20 cellular contexts compared by ENCODE assay signal in genomic region chr17:42853597-42853967, GRCh38. TPM values are rescaled to one million over a fixed set of nuclear protein-coding genes. Genes with fewer than 3 reads are reported as not detected.
DNase-seq lines count a peak whose midpoint lies in the region; ATAC-seq and TF ChIP-seq lines count a peak whose summit lies in the region.
"Had no signal": no experiment of that assay in that cellular context is flagged by ENCODE, and none has a peak within 500 bp of the region (broad histone marks: within the 10 kb centered on the region; RNA-seq: fewer than 3 reads in every experiment).

No MANE protein-coding gene starts in this region.

- no peaks in the 10 kb centered on the region for H3K9me3 ChIP-seq in lung (ENCODE audit: control insufficient read depth in 2 of 2, insufficient read depth in 1 of 2, low read length in 1 of 2)
- H3K9me3 ChIP-seq in tibial artery: no peaks in the 10 kb centered on the region
- H3K9me3 ChIP-seq: BLaER1 had no signal

- H3K27me3 ChIP-seq in lung (ENCODE audit: control insufficient read depth, insufficient read depth): no peaks in the 10 kb centered on the region
- no peaks in the 10 kb centered on the region for H3K27me3 ChIP-seq in tibial artery
- H3K27me3 ChIP-seq: BLaER1 had no signal

- H3K9me3 Mint-ChIP-seq in chondrocyte (ENCODE audit: low read depth): no peaks in the 10 kb centered on the region
- no peaks in the 10 kb centered on the region for H3K9me3 Mint-ChIP-seq in activated naive CD4-positive, alpha-beta T cell treated with anti-CD3 and anti-CD28 coated beads, Interleukin-2, amount 50 U/mL, for 72 hours
- H3K9me3 Mint-ChIP-seq: activated naive CD4-positive, alpha-beta T cell treated with anti-CD3 and anti-CD28 coated beads, Interleukin-2, amount 50 U/mL, for 24 hours; activated T-cell treated with anti-CD3 and anti-CD28 coated beads, Interleukin-2, amount 50 U/mL, for 24 hours; naive thymus-derived CD8-positive, alpha-beta T cell had no signal

- H3K27me3 Mint-ChIP-seq in chondrocyte (ENCODE audit: low read depth): no peaks in the 10 kb centered on the region
- H3K27me3 Mint-ChIP-seq: activated naive CD4-positive, alpha-beta T cell treated with anti-CD3 and anti-CD28 coated beads, Interleukin-2, amount 50 U/mL, for 24 hours had no signal

- H3K27ac Mint-ChIP-seq in chondrocyte (ENCODE audit: unreplicated experiment): no peak overlapping the region
- no peak overlapping the region for H3K27ac Mint-ChIP-seq in activated naive CD4-positive, alpha-beta T cell treated with anti-CD3 and anti-CD28 coated beads, Interleukin-2, amount 50 U/mL, for 72 hours
- H3K27ac Mint-ChIP-seq: activated naive CD4-positive, alpha-beta T cell treated with anti-CD3 and anti-CD28 coated beads, Interleukin-2, amount 50 U/mL, for 24 hours; activated T-cell treated with anti-CD3 and anti-CD28 coated beads, Interleukin-2, amount 50 U/mL, for 24 hours; progenitor cell of endocrine pancreas had no signal

- H3K36me3 ChIP-seq in lung (ENCODE audit: control insufficient read depth in 2 of 2, insufficient read depth in 2 of 2, low read length in 2 of 2) (no peaks in the 10 kb centered on the region), tibial artery (peaks cover 12 to 22% (median 14%) of the 10 kb centered on the region in 3 donors)
- H3K36me3 ChIP-seq: BLaER1 had no signal

- no peaks in the 10 kb centered on the region for H3K36me3 Mint-ChIP-seq in chondrocyte (ENCODE audit: low read depth)
- H3K36me3 Mint-ChIP-seq in activated naive CD4-positive, alpha-beta T cell treated with anti-CD3 and anti-CD28 coated beads, Interleukin-2, amount 50 U/mL, for 72 hours: no peaks in the 10 kb centered on the region
- H3K36me3 Mint-ChIP-seq: activated naive CD4-positive, alpha-beta T cell treated with anti-CD3 and anti-CD28 coated beads, Interleukin-2, amount 50 U/mL, for 24 hours; naive thymus-derived CD8-positive, alpha-beta T cell had no signal

- intact Hi-C loops in tibial artery (cut with DNase I; ENCODE audit: low total_unique reads): no loop called here

- H3K4me3 Mint-ChIP-seq in chondrocyte (ENCODE audit: unreplicated experiment): peak overlapping the region; percentile 24
- H3K4me3 Mint-ChIP-seq: activated naive CD4-positive, alpha-beta T cell treated with anti-CD3 and anti-CD28 coated beads, Interleukin-2, amount 50 U/mL, for 24 hours; activated T-cell treated with anti-CD3 and anti-CD28 coated beads, Interleukin-2, amount 50 U/mL, for 24 hours; naive thymus-derived CD8-positive, alpha-beta T cell had no signal

- DNase-seq in chondrocyte (ENCODE audit: low spot score) (no peak), lung (ENCODE audit: low spot score) (no peak), tibial artery (peak in 1 of 2 donors; percentile 55), NCI-H1417 treated with DMSO at 0.1 percent for 48 hours (lab: John Stamatoyannopoulos, UW) (no peak)
- no peak for DNase-seq in activated CD4-positive, CD25-positive, alpha-beta regulatory T cell treated with anti-CD3 and anti-CD28 coated beads, Interleukin-2, amount 50 U/mL, for 72 hours
- DNase-seq in activated naive CD4-positive, alpha-beta T cell treated with anti-CD3 and anti-CD28 coated beads, Interleukin-2, amount 50 U/mL, for 72 hours (ENCODE audit: low spot score in 2 of 2): no peak
- DNase-seq: activated CD4-positive, alpha-beta T cell treated with anti-CD3 and anti-CD28 coated beads, Interleukin-2, amount 50 U/mL, for 1 hour; activated T-cell treated with anti-CD3 and anti-CD28 coated beads, Interleukin-2, amount 50 U/mL, for 24 hours; DMS 273 treated with DMSO at 0.1 percent for 48 hours; effector memory CD4-positive, alpha-beta T cell; naive thymus-derived CD8-positive, alpha-beta T cell; NCI-H2029; NCI-H524 treated with DMSO at 0.1 percent for 48 hours; PC-9 had no signal

- ATAC-seq in lung (ENCODE audit: insufficient read depth, low FRiP score): no peak
- ATAC-seq in activated naive CD4-positive, alpha-beta T cell treated with anti-CD3 and anti-CD28 coated beads, Interleukin-2, amount 50 U/mL, for 72 hours: no peak
- ATAC-seq: naive thymus-derived CD8-positive, alpha-beta T cell had no signal

- H3K4me1 Mint-ChIP-seq in chondrocyte (ENCODE audit: low read depth): peaks cover 15% of the 10 kb centered on the region
- H3K4me1 Mint-ChIP-seq: activated naive CD4-positive, alpha-beta T cell treated with anti-CD3 and anti-CD28 coated beads, Interleukin-2, amount 50 U/mL, for 24 hours had no signal

- H3K4me3 ChIP-seq in lung (peak overlapping the region; percentile 40), tibial artery (peak overlapping the region; percentile 62 to 72)
- H3K4me3 ChIP-seq: BLaER1, PC-9 had no signal

- 55 to 72% methylated on average over 5 of the region's 5 CpGs for WGBS in lung, 2 donors

- H3K27ac ChIP-seq in lung (ENCODE audit: low read depth in 1 of 2, low read length in 1 of 2): peak overlapping the region in 1 of 2 donors; percentile 55
- peak overlapping the region; percentile 90 to 96 for H3K27ac ChIP-seq in tibial artery
- H3K27ac ChIP-seq: BLaER1, PC-9 had no signal

- peaks cover 5 to 11% of the 10 kb centered on the region in 2 donors for H3K4me1 ChIP-seq in lung (ENCODE audit: control insufficient read depth in 2 of 2, insufficient read depth in 2 of 2, low read length in 2 of 2)
- H3K4me1 ChIP-seq in tibial artery: peaks cover 0 to 66% (median 25%) of the 10 kb centered on the region in 4 donors

- no peak for TF ChIP-seq CTCF in chondrocyte (IDR thresholded peaks at IDR 0.05)
- no peak for TF ChIP-seq CTCF in lung (IDR thresholded peaks at IDR 0.05; ENCODE audit: control extremely low read depth, extremely low read depth)
- no peak for TF ChIP-seq CTCF in tibial artery (IDR thresholded peaks at IDR 0.05)

RNA-seq across cellular contexts. Expression of gene AOC3, which starts 2.6 kb away (rescaled TPM):
- total RNA-seq in chondrocyte (0.53 to 17.4 TPM (median 15.5 TPM) in 3 replicates), lung (100 to 1,000 TPM in 1 of 2 donors, 10 to 100 TPM in 1; 82.9 to 154 TPM)
- 10 to 100 TPM; 50.0 to 55.6 TPM for polyA plus RNA-seq in lung
- 1 to 10 TPM; 3.0 to 5.0 TPM for total RNA-seq in activated naive CD4-positive, alpha-beta T cell treated with anti-CD3 and anti-CD28 coated beads, Interleukin-2, amount 50 U/mL, for 72 hours

RNA-seq across cellular contexts. Expression of gene AOC2, which starts 9.2 kb away (rescaled TPM):
- total RNA-seq in chondrocyte (1.4 to 2.2 TPM (median 1.4 TPM) in 3 replicates), lung (1 to 10 TPM; 1.6 to 2.4 TPM)
- polyA plus RNA-seq in lung: 1 to 10 TPM; 1.5 to 1.6 TPM
- 1 to 10 TPM; 3.6 to 6.1 TPM for total RNA-seq in activated naive CD4-positive, alpha-beta T cell treated with anti-CD3 and anti-CD28 coated beads, Interleukin-2, amount 50 U/mL, for 72 hours

RNA-seq across cellular contexts. Expression of gene PSME3, which starts 20.4 kb away (rescaled TPM):
- total RNA-seq in chondrocyte (99.7 to 117 TPM (median 111 TPM) in 3 replicates), lung (100 to 1,000 TPM in 1 of 2 donors, 10 to 100 TPM in 1; 46.4 to 109 TPM)
- polyA plus RNA-seq in lung: 100 to 1,000 TPM in 1 of 2 donors, 10 to 100 TPM in 1; 34.5 to 117 TPM
- 10 to 100 TPM; 79.1 to 95.5 TPM for total RNA-seq in activated naive CD4-positive, alpha-beta T cell treated with anti-CD3 and anti-CD28 coated beads, Interleukin-2, amount 50 U/mL, for 72 hours

RNA-seq across cellular contexts. Expression of gene BECN1, which starts 29.5 kb away (rescaled TPM):
- total RNA-seq in chondrocyte (55.3 to 71.6 TPM (median 60.5 TPM) in 3 replicates), lung (100 to 1,000 TPM in 1 of 2 donors, 10 to 100 TPM in 1; 87.6 to 114 TPM)
- polyA plus RNA-seq in lung: 10 to 100 TPM; 33.0 to 81.6 TPM
- total RNA-seq in activated naive CD4-positive, alpha-beta T cell treated with anti-CD3 and anti-CD28 coated beads, Interleukin-2, amount 50 U/mL, for 72 hours: 10 to 100 TPM; 84.5 to 86.1 TPM

RNA-seq across cellular contexts. Expression of gene G6PC1, which starts 47.0 kb away (rescaled TPM):
- total RNA-seq in chondrocyte (not detected in 3 replicates), lung (under 1 TPM in 1 of 2 donors, not detected in 1; 0.09 TPM)
- polyA plus RNA-seq in lung: not detected
- total RNA-seq in activated naive CD4-positive, alpha-beta T cell treated with anti-CD3 and anti-CD28 coated beads, Interleukin-2, amount 50 U/mL, for 72 hours: not detected
- total RNA-seq: HT1080; MCF 10A; naive thymus-derived CD8-positive, alpha-beta T cell; PC-9; progenitor cell of endocrine pancreas; temporal lobe had no signal
- polyA plus RNA-seq: naive thymus-derived CD8-positive, alpha-beta T cell had no signal
